Comparison of ENCODE assay signal across 9 cellular contexts in genomic region chr19:13208131-13208963, GRCh38. TPM values are rescaled to one million over a fixed set of nuclear protein-coding genes. Genes with fewer than 3 reads are reported as not detected.
DNase-seq lines count a peak whose midpoint lies in the region; ATAC-seq and TF ChIP-seq lines count a peak whose summit lies in the region.
"Had no signal": no experiment of that assay in that cellular context is flagged by ENCODE, and none has a peak within 500 bp of the region (broad histone marks: within the 10 kb centered on the region; RNA-seq: fewer than 3 reads in every experiment).

No MANE protein-coding gene starts in this region.

- H3K4me3 ChIP-seq in fibroblast of mammary gland (ENCODE audit: control insufficient read depth, low read depth, low read length) (peak overlapping the region; percentile 33), psoas muscle (peak overlapping the region; percentile 62), uterus (peak overlapping the region; percentile 36 to 37)

- intact Hi-C loops in psoas muscle (cut with DNase I): no loop called here
- intact Hi-C loops in uterus (cut with DNase I; ENCODE audit: low total_unique reads): no loop called here

- no peak for TF ChIP-seq CTCF in fibroblast of mammary gland (conservative IDR thresholded peaks at IDR 0.05; ENCODE audit: control insufficient read depth, insufficient read depth, low read depth, low read length)
- no peak for TF ChIP-seq CTCF in psoas muscle (IDR thresholded peaks at IDR 0.05)
- no peak for TF ChIP-seq CTCF in uterus (IDR thresholded peaks at IDR 0.05)

- peaks cover 0 to 21% (median 0%) of the 10 kb centered on the region in 3 donors for H3K27me3 ChIP-seq in psoas muscle (ENCODE audit: insufficient read depth in 3 of 3, low read length in 2 of 3)
- no peaks in the 10 kb centered on the region for H3K27me3 ChIP-seq in uterus

- peak; percentile 86 for DNase-seq in AG08395 (ENCODE audit: low spot score)
- peak; percentile 81 for DNase-seq in LHCN-M2 (ENCODE audit: low read depth)
- peak; percentile 50 for DNase-seq in activated T-cell treated with anti-CD3 and anti-CD28 coated beads for 1 hour (ENCODE audit: low read depth)
- DNase-seq in fibroblast of mammary gland (ENCODE audit: low read depth): peak; percentile 82
- DNase-seq in psoas muscle: peak in 1 of 2 donors; percentile 28
- DNase-seq in uterus: peak; percentile 61 to 79
- no peak for DNase-seq in NCI-H2196 treated with DMSO at 0.1 percent for 48 hours (lab: John Stamatoyannopoulos, UW; ENCODE audit: unreplicated experiment)
- DNase-seq: DND-41 had no signal

- no peak for TF ChIP-seq POLR2A in uterus (IDR thresholded peaks at IDR 0.05)

- H3K36me3 ChIP-seq in psoas muscle (ENCODE audit: insufficient read depth in 1 of 2, low read depth in 1 of 2) (no peaks in the 10 kb centered on the region), uterus (no peaks in the 10 kb centered on the region)

- H3K9me3 ChIP-seq in psoas muscle (no peaks in the 10 kb centered on the region), uterus (no peaks in the 10 kb centered on the region)

- WGBS in psoas muscle, 3 donors: 13 to 27% (median 20%) methylated on average over 30 to 49 of the region's 49 CpGs

- no peaks in the 10 kb centered on the region for H3K4me1 ChIP-seq in psoas muscle
- no peaks in the 10 kb centered on the region for H3K4me1 ChIP-seq in uterus

- H3K27ac ChIP-seq in psoas muscle (peak overlapping the region; percentile 46), uterus (peak overlapping the region; percentile 86 to 89)

- ATAC-seq in GM19438 (IDR thresholded peaks at IDR 0.05; ENCODE audit: low read depth, unreplicated experiment) (peak; percentile 53), psoas muscle (peak in 1 of 4 donors; percentile 37)

RNA-seq across cellular contexts. Expression of gene IER2, which starts 58.1 kb away (rescaled TPM):
- total RNA-seq in LHCN-M2 (2014; rRNA removed) (13.6 and 14.7 TPM in 2 replicates), psoas muscle (10 to 100 TPM; 16.8 to 31.2 (median 29.9) TPM), uterus (100 to 1,000 TPM in 1 of 4 donors, 10 to 100 TPM in 3; 15.1 to 108 (median 66.7) TPM)
- polyA plus RNA-seq in LHCN-M2 (2012): 31.1 TPM
- polyA plus RNA-seq in psoas muscle: 10 to 100 TPM; 12.9 to 62.7 (median 18.2) TPM

RNA-seq across cellular contexts. Expression of gene STX10, which starts 58.2 kb away (rescaled TPM):
- total RNA-seq in LHCN-M2 (2014; rRNA removed) (76.4 and 78.6 TPM in 2 replicates), psoas muscle (10 to 100 TPM; 18.5 to 20.4 (median 19.3) TPM), uterus (10 to 100 TPM; 42.2 to 72.1 (median 44.8) TPM)
- 79.3 TPM for polyA plus RNA-seq in LHCN-M2 (2012)
- polyA plus RNA-seq in psoas muscle: 10 to 100 TPM; 34.5 to 63.3 (median 43.6) TPM
